Comparison of ENCODE assay signal across 8 cellular contexts in the genomic region with DNA sequence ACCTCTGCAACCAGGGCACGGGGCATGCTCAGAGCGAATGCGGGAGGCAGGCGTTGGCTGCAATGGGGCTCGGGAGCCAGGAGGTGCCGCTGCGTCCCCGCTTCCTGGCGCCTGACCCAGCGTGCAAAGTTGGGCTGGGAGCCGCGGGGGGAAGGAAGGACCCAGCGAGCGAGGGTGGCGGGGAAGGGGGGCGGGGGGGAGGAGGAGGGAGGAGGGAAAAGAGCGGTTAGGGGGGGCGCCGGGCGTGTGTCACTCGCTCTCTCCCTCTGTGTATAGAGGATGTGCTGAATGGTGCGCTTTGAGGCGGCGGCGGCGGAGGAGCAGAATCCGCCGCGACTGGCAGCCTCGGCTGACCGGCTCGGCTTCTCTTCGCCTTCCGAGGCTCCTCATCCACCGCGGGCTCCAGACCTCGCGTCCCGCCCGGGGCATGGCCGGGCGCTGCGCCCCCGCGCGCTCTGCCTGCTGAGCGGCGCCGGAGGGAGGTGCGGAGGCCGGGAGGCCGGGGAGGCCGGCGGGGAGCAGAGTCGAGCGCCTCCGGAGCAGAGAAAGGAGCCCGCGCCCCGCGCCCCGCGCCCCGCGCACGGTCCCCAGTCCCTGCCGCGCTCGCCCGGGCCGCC. TPM values are rescaled to one million over a fixed set of nuclear protein-coding genes. Genes with fewer than 3 reads are reported as not detected.
DNase-seq lines count a peak whose midpoint lies in the region; ATAC-seq and TF ChIP-seq lines count a peak whose summit lies in the region.

A gene (plus strand): TSS at position 252 of the 617 bp plus-strand sequence. CDS start 386 bp downstream, outside the sequence.

- peak within 1 kb of the TSS; percentile 58 for H3K27ac ChIP-seq in ACC112 (ENCODE audit: low read depth, low read length)
- H3K27ac ChIP-seq in left lung, result peak within 1 kb of the TSS; percentile 44 to 69

- H3K36me3 ChIP-seq in ACC112 (ENCODE audit: insufficient read depth, low read length) (no peaks in the 10 kb centered on the region), left lung (no peaks in the 10 kb centered on the region)

- H3K9me3 ChIP-seq in left lung, result no peaks in the 10 kb centered on the region

- intact Hi-C loops in left lung (cut with DNase I), result loop anchor here in 1 of 2 donors (10.0 kb wide), 1 partner anchor 253 kb away; no protein-coding TSS in a partner anchor

- peak; percentile 78 to 83 for TF ChIP-seq CTCF in left lung (IDR thresholded peaks at IDR 0.05)

- peak within 1 kb of the TSS; percentile 94 for H2AFZ ChIP-seq in ACC112 (ENCODE audit: low read length, unreplicated experiment)

- H3K4me3 ChIP-seq in ACC112 (ENCODE audit: low read depth, low read length) (peak within 1 kb of the TSS; percentile 90), left lung (peak within 1 kb of the TSS; percentile 60 to 62)

- peaks cover 11% of the 10 kb centered on the region for H3K4me1 ChIP-seq in ACC112 (ENCODE audit: control insufficient read depth, insufficient read depth, low read length, unreplicated experiment)
- peaks cover 0 to 37% of the 10 kb centered on the region in 2 donors for H3K4me1 ChIP-seq in left lung

- no peaks in the 10 kb centered on the region for H3K27me3 ChIP-seq in ACC112 (ENCODE audit: insufficient read depth, low read length)
- H3K27me3 ChIP-seq in left lung, result peaks cover 14 to 30% of the 10 kb centered on the region in 2 donors

- peaks cover 14% of the 10 kb centered on the region for H3K79me2 ChIP-seq in ACC112 (ENCODE audit: control insufficient read depth, insufficient read depth, low read length, unreplicated experiment)

- peak; percentile 75 for ATAC-seq in GM18868 (IDR thresholded peaks at IDR 0.05; ENCODE audit: unreplicated experiment)
- ATAC-seq in HG03159 (IDR thresholded peaks at IDR 0.05; ENCODE audit: unreplicated experiment), result peak; percentile 82
- ATAC-seq in left lung, result peak; percentile 99

- peak; percentile 83 for DNase-seq in NCI-H460 (ENCODE audit: extremely low read depth, low read depth)
- peak; percentile 63 to 66 for DNase-seq in activated CD4-positive, alpha-beta T cell treated with anti-CD3 and anti-CD28 coated beads, Interleukin-2, amount 50 U/mL, for 4 hours
- peak; percentile 92 for DNase-seq in dermis blood vessel endothelial cell
- peak; percentile 81 to 94 for DNase-seq in left lung
- peak; percentile 53 for DNase-seq in stimulated activated CD4-positive, alpha-beta T cell treated with anti-CD3 and anti-CD28 coated beads, Interleukin-2, amount 100 ng/mL, for 4 hours (ENCODE audit: low read depth)

RNA-seq across cellular contexts. Expression of the gene that starts here (rescaled TPM):
- total RNA-seq in NCI-H460 (2014; rRNA removed; shearing (Covaris generic)), result 66.0 and 74.0 TPM in 2 replicates
- polyA plus RNA-seq in NCI-H460 (2014; cell fraction: nucleus; rRNA removed), result 11.9 and 20.5 TPM in 2 replicates
- total RNA-seq in dermis blood vessel endothelial cell (18.0 and 19.6 TPM in 2 replicates), left lung (1 to 10 TPM; 8.8 to 9.6 TPM)

Comparison
In these comparisons a context has a peak if more than half of its experiments do, and no peak if none do; other contexts are left out.
1. Peak in every context shown above with its lines: DNase-seq, ATAC-seq, H3K4me3 ChIP-seq and H3K27ac ChIP-seq.